ENCODE assay signal across 17 cellular contexts in genomic region chr1:229258851-229259110, GRCh38. TPM values are rescaled to one million over a fixed set of nuclear protein-coding genes. Genes with fewer than 3 reads are reported as not detected.
A peak's percentile ranks its signal among the peaks of the same experiment; 100 is the strongest.
DNase-seq lines count a peak whose midpoint lies in the region; ATAC-seq and TF ChIP-seq lines count a peak whose summit lies in the region.
"Had no signal": no experiment of that assay in that cellular context is flagged by ENCODE, and none has a peak within 500 bp of the region (broad histone marks: within the 10 kb centered on the region; RNA-seq: fewer than 3 reads in every experiment).

No MANE protein-coding gene starts in this region.

- dilution Hi-C loops in mammary epithelial cell (cut with HindIII; ENCODE audit: low sequenced_read_pairs), result loop anchor here (25.0 kb wide), 1 partner anchor 229 kb away; no protein-coding TSS in a partner anchor

- POLR2A ChIA-PET in SK-N-SH (lab: Yijun Ruan, JAX), result interaction anchor here (0.5 to 1.1 kb wide), 4 partner anchors 152 to 1076 kb away, joined by 3 to 5 read pairs (median 4); partner anchors contain the start of gene NUP133
- POLR2A ChIA-PET in naive thymus-derived CD4-positive, alpha-beta T cell (lab: Charles Lee), result interaction anchor here (1.0 to 1.5 kb wide), 3 partner anchors 79 to 223 kb away, joined by 3 to 4 read pairs (median 3); no protein-coding TSS in a partner anchor

- H3K4me1 Mint-ChIP-seq in naive thymus-derived CD4-positive, alpha-beta T cell, result peaks cover 17 to 30% (median 25%) of the 10 kb centered on the region in 7 donors

- peak overlapping the region in 6 of 9 donors; percentile 22 to 87 (median 62) for H3K27ac Mint-ChIP-seq in naive thymus-derived CD4-positive, alpha-beta T cell

- H3K36me3 ChIP-seq in SK-N-SH (replicated peaks in 1 of 2; ENCODE audit: control insufficient read depth in 1 of 2, insufficient read depth in 2 of 2, low read length in 1 of 2), result no peaks in the 10 kb centered on the region
- H3K36me3 ChIP-seq in GM23248 (ENCODE audit: low read depth), result no peaks in the 10 kb centered on the region
- H3K36me3 ChIP-seq in mammary epithelial cell (ENCODE audit: insufficient read depth, low read length), result no peaks in the 10 kb centered on the region
- no peaks in the 10 kb centered on the region for H3K36me3 ChIP-seq in naive thymus-derived CD4-positive, alpha-beta T cell (ENCODE audit: control insufficient read depth in 2 of 3, insufficient read depth in 3 of 3, low read length in 3 of 3)
- H3K36me3 ChIP-seq: gastrocnemius medialis, HAP-1, stomach had no signal

- H4K20me1 ChIP-seq in SK-N-SH (ENCODE audit: insufficient read depth), result no peaks in the 10 kb centered on the region
- no peaks in the 10 kb centered on the region for H4K20me1 ChIP-seq in GM23248 (ENCODE audit: insufficient read depth)
- H4K20me1 ChIP-seq in mammary epithelial cell (ENCODE audit: insufficient read depth, low read length), result no peaks in the 10 kb centered on the region

- no peak overlapping the region; the same call in 1 of the 2 replicates for H2AFZ ChIP-seq in SK-N-SH (ENCODE audit: low read depth)
- H2AFZ ChIP-seq in GM23248, result peak overlapping the region; percentile 53; the same call in 1 of the 2 replicates
- H2AFZ ChIP-seq in mammary epithelial cell (ENCODE audit: low read depth, low read length), result peak overlapping the region; percentile 71

- no peaks in the 10 kb centered on the region for H3K27me3 ChIP-seq in SK-N-SH (ENCODE audit: insufficient read depth)
- 0 out of 2 replicates have a peak, but pooled peaks cover 8% of the 10 kb centered on the region for H3K27me3 ChIP-seq in GM23248 (replicated peaks; ENCODE audit: insufficient read depth)
- no peaks in the 10 kb centered on the region for H3K27me3 ChIP-seq in mammary epithelial cell (ENCODE audit: insufficient read depth, low read length)
- no peaks in the 10 kb centered on the region for H3K27me3 ChIP-seq in naive thymus-derived CD4-positive, alpha-beta T cell (ENCODE audit: control insufficient read depth in 2 of 2, insufficient read depth in 2 of 2, low read length in 2 of 2)
- H3K27me3 ChIP-seq: gastrocnemius medialis, stomach had no signal

- H3K27ac ChIP-seq in SK-N-SH (ENCODE audit: low read depth in 2 of 2, low read length in 1 of 2) (no peak overlapping the region), GM23248 (no peak overlapping the region), mammary epithelial cell (ENCODE audit: insufficient read depth, low read depth, low read length) (no peak overlapping the region)
- H3K27ac ChIP-seq in naive thymus-derived CD4-positive, alpha-beta T cell (ENCODE audit: low read depth, low read length), result no peak overlapping the region
- H3K27ac ChIP-seq: A549, gastrocnemius medialis, stomach had no signal

- peaks cover 0 to 1% (median 0%) of the 10 kb centered on the region in 5 donors for H3K36me3 Mint-ChIP-seq in naive thymus-derived CD4-positive, alpha-beta T cell

- TF ChIP-seq RAD21 in SK-N-SH (IDR thresholded peaks at IDR 0.05; ENCODE audit: low read length), result no peak

- no peak overlapping the region for H3K4me2 ChIP-seq in SK-N-SH
- no peak overlapping the region for H3K4me2 ChIP-seq in GM23248 (ENCODE audit: unreplicated experiment)
- no peak overlapping the region for H3K4me2 ChIP-seq in mammary epithelial cell (ENCODE audit: insufficient read depth, low read depth, low read length)
- H3K4me2 ChIP-seq: A549 had no signal

- no peak for TF ChIP-seq EP300 in SK-N-SH (IDR thresholded peaks at IDR 0.05; ENCODE audit: borderline replicate concordance in 1 of 2, low read depth in 1 of 2, low read length in 1 of 2)

- CTCF ChIA-PET in SK-N-SH (lab: Yijun Ruan, JAX) (interaction anchor here (0.7 to 8.4 kb wide), 48 partner anchors 8 to 1046 kb away, joined by 3 to 143 read pairs (median 4); partner anchors contain the start of gene NUP133), mammary epithelial cell (lab: Charles Lee; ENCODE audit: low non-redundant PET) (interaction anchor here (0.6 to 1.0 kb wide), 3 partner anchors 223 to 300 kb away, joined by 3 to 11 read pairs (median 5); no protein-coding TSS in a partner anchor)
- CTCF ChIA-PET in naive thymus-derived CD4-positive, alpha-beta T cell (lab: Charles Lee), result interaction anchor here (0.6 to 6.4 kb wide), 21 partner anchors 11 to 1249 kb away, joined by 3 to 107 read pairs (median 3); partner anchors contain the start of genes NUP133 and RAB4A

- in situ Hi-C loops in GM23248 (cut with MboI), result loop anchor here (10.0 kb wide), 1 partner anchor 226 kb away; no protein-coding TSS in a partner anchor
- in situ Hi-C loops in mammary epithelial cell (cut with MboI; ENCODE audit: low sequenced_read_pairs in 2 of 2), result loop anchor here (5.0 to 25.0 kb wide), 4 partner anchors 224 to 1054 kb away; no protein-coding TSS in a partner anchor

- WGBS in SK-N-SH (ENCODE audit: low lambda C conversion rate), result 91% methylated on average over 4 of the region's 4 CpGs
- 57 to 58% methylated on average over 4 of the region's 4 CpGs for WGBS in GM23248 (ENCODE audit: low coverage in 1 of 2, low lambda C conversion rate in 2 of 2, missing lambda C conversion rate in 2 of 2), 2 experiments
- 86% methylated on average over 4 of the region's 4 CpGs for WGBS in mammary epithelial cell (ENCODE audit: low coverage, missing lambda C conversion rate)

- no TSS peak for BruUV-seq in mammary epithelial cell (replicated peaks; lab: Mats Ljungman, UMichigan)

- H3K9me3 ChIP-seq in SK-N-SH, result no peaks in the 10 kb centered on the region
- no peaks in the 10 kb centered on the region for H3K9me3 ChIP-seq in GM23248 (ENCODE audit: low read depth)
- H3K9me3 ChIP-seq in mammary epithelial cell (replicated peaks; ENCODE audit: insufficient read depth, low read length), result no peaks in the 10 kb centered on the region
- no peaks in the 10 kb centered on the region for H3K9me3 ChIP-seq in naive thymus-derived CD4-positive, alpha-beta T cell (ENCODE audit: control insufficient read depth in 2 of 3, low read length in 3 of 3)
- H3K9me3 ChIP-seq: A549, gastrocnemius medialis, HAP-1, stomach had no signal

- H3K4me1 ChIP-seq in SK-N-SH (ENCODE audit: control insufficient read depth in 1 of 2, insufficient read depth in 2 of 2, low read depth in 1 of 2, low read length in 1 of 2) (peaks cover 0 to 3% of the 10 kb centered on the region in 2 experiments; a peak in 1 of 4 replicates), GM23248 (ENCODE audit: insufficient read depth) (no peaks in the 10 kb centered on the region), mammary epithelial cell (ENCODE audit: insufficient read depth, low read length) (peaks cover 4% of the 10 kb centered on the region)
- peaks cover 21 to 31% of the 10 kb centered on the region in 2 donors for H3K4me1 ChIP-seq in naive thymus-derived CD4-positive, alpha-beta T cell (ENCODE audit: control insufficient read depth in 2 of 2, insufficient read depth in 2 of 2, low read length in 2 of 2)
- H3K4me1 ChIP-seq: HAP-1 had no signal

- intact Hi-C loops in mammary epithelial cell (cut with micrococcal nuclease), result loop anchor here (1.0 kb wide), 4 partner anchors 195 to 1052 kb away; no protein-coding TSS in a partner anchor
- intact Hi-C loops in naive thymus-derived CD4-positive, alpha-beta T cell (cut with micrococcal nuclease), result loop anchor here (1.0 to 10.0 kb wide), 9 partner anchors 14 to 1386 kb away; partner anchors contain the start of genes CCSAP (in 2 of the 2), COG2 (in 1 of the 2) and GALNT2 (in 1 of the 2)

- DNase-seq in SK-N-SH, result no peak
- peak; percentile 46 for DNase-seq in GM23248
- no peak for DNase-seq in mammary epithelial cell
- no peak for DNase-seq in naive thymus-derived CD4-positive, alpha-beta T cell
- no peak for DNase-seq in dermis blood vessel endothelial cell
- no peak for DNase-seq in NCI-H2081 (lab: John Stamatoyannopoulos, UW)
- DNase-seq: activated CD4-positive, alpha-beta T cell treated with anti-CD3 and anti-CD28 coated beads for 48 hours; activated T-cell treated with anti-CD3 and anti-CD28 coated beads, Interleukin-2, amount 50 U/mL, for 4 hours; aorta; gastrocnemius medialis; NCI-H1105 treated with DMSO at 0.1 percent for 48 hours; occipital lobe; stomach had no signal

- no peaks in the 10 kb centered on the region for H3F3A ChIP-seq in SK-N-SH (replicated peaks; ENCODE audit: insufficient read depth)
- H3F3A ChIP-seq in GM23248 (ENCODE audit: insufficient read depth), result no peaks in the 10 kb centered on the region

- peak; percentile 14 for ATAC-seq in SK-N-SH treated with all-trans-retinoic acid at 6 μM for 48 hours
- ATAC-seq in naive thymus-derived CD4-positive, alpha-beta T cell, result no peak
- ATAC-seq in GM19452 (IDR thresholded peaks at IDR 0.05; ENCODE audit: unreplicated experiment), result no peak

- H3K79me2 ChIP-seq in SK-N-SH (ENCODE audit: insufficient read depth) (no peaks in the 10 kb centered on the region), GM23248 (ENCODE audit: insufficient read depth) (no peaks in the 10 kb centered on the region), mammary epithelial cell (ENCODE audit: insufficient read depth, low read length) (no peaks in the 10 kb centered on the region)

- H3K27me3 Mint-ChIP-seq in naive thymus-derived CD4-positive, alpha-beta T cell, result peaks cover 0 to 6% (median 0%) of the 10 kb centered on the region in 5 donors

- peak overlapping the region in 6 of 10 donors; percentile 42 to 76 (median 66) for H3K4me3 Mint-ChIP-seq in naive thymus-derived CD4-positive, alpha-beta T cell
- H3K4me3 Mint-ChIP-seq: activated T-cell treated with anti-CD3 and anti-CD28 coated beads, Interleukin-2, amount 50 U/mL, for 4 hours had no signal

- H3K9ac ChIP-seq in SK-N-SH (no peak overlapping the region), GM23248 (no peak overlapping the region), mammary epithelial cell (ENCODE audit: insufficient read depth, low read length) (no peak overlapping the region)

- no peaks in the 10 kb centered on the region for H3K9me2 ChIP-seq in SK-N-SH
- H3K9me2 ChIP-seq in GM23248 (ENCODE audit: insufficient read depth), result no peaks in the 10 kb centered on the region

- no peak for TF ChIP-seq CTCF in SK-N-SH (IDR thresholded peaks at IDR 0.05)
- no peak for TF ChIP-seq CTCF in mammary epithelial cell (conservative IDR thresholded peaks at IDR 0.05 in 1 of 2, IDR thresholded peaks at IDR 0.05 in 1 of 2; ENCODE audit: extremely low read depth in 1 of 2, insufficient read depth in 1 of 2, low read depth in 1 of 2, low read length in 2 of 2)

- no peak overlapping the region for H3K4me3 ChIP-seq in SK-N-SH (ENCODE audit: low read depth in 2 of 2, low read length in 1 of 2)
- no peak overlapping the region for H3K4me3 ChIP-seq in GM23248
- H3K4me3 ChIP-seq in mammary epithelial cell (replicated peaks in 1 of 3; ENCODE audit: insufficient read depth in 1 of 3, low read depth in 2 of 3, low read length in 3 of 3), result no peak overlapping the region
- H3K4me3 ChIP-seq in naive thymus-derived CD4-positive, alpha-beta T cell (ENCODE audit: low read length), result no peak overlapping the region
- H3K4me3 ChIP-seq: A549, gastrocnemius medialis, HAP-1, stomach had no signal

- no peaks in the 10 kb centered on the region for H3K9me3 Mint-ChIP-seq in naive thymus-derived CD4-positive, alpha-beta T cell
- H3K9me3 Mint-ChIP-seq: activated T-cell treated with anti-CD3 and anti-CD28 coated beads, Interleukin-2, amount 50 U/mL, for 4 hours had no signal

RNA-seq across cellular contexts. Expression of gene RAB4A, which starts 12.1 kb away (rescaled TPM):
- polyA plus RNA-seq in SK-N-SH (2012; rRNA removed), result 25.5 and 28.1 TPM in 2 replicates
- polyA plus RNA-seq in SK-N-SH (2012; cell fraction: cytosol; rRNA removed), result 40.5 and 50.1 TPM in 2 replicates
- polyA plus RNA-seq in SK-N-SH (2012; cell fraction: nucleus; rRNA removed), result 12.4 and 13.2 TPM in 2 replicates
- total RNA-seq in GM23248 (2014; rRNA removed; shearing (Covaris generic)), result 36.7 and 43.4 TPM in 2 replicates
- polyA plus RNA-seq in GM23248 (2016; fragmentation: Nextera tagmentation; extraction: Ambion mirVana), result 47.2 and 52.9 TPM in 2 replicates
- total RNA-seq in mammary epithelial cell, result 10 to 100 TPM; 46.5 to 59.2 TPM
- polyA plus RNA-seq in mammary epithelial cell, result 25.9 TPM
- 16.5 TPM for polyA minus RNA-seq in mammary epithelial cell
- total RNA-seq in naive thymus-derived CD4-positive, alpha-beta T cell, result 10 to 100 TPM; 24.0 to 47.9 (median 36.9) TPM
- polyA plus RNA-seq in naive thymus-derived CD4-positive, alpha-beta T cell, result 10 to 100 TPM in 1 of 2 donors, 1 to 10 TPM in 1; 9.6 to 11.0 TPM
- total RNA-seq in dermis blood vessel endothelial cell, result 22.1 and 25.8 TPM in 2 replicates
